ENCODE assay signal across 8 cellular contexts in genomic region chrX:56563231-56564116, GRCh38. TPM values are rescaled to one million over a fixed set of nuclear protein-coding genes. Genes with fewer than 3 reads are reported as not detected.
DNase-seq lines count a peak whose midpoint lies in the region; ATAC-seq and TF ChIP-seq lines count a peak whose summit lies in the region.

Gene UBQLN2, plus strand, starts transcription at chrX:56563627. Its CDS starts 247 bp downstream, at chrX:56563874.

- H3K27me3 ChIP-seq in left lung = no peaks in the 10 kb centered on the region

- H3K27ac ChIP-seq in coronary artery = peak within 1 kb of the TSS; percentile 81 to 97
- peak within 1 kb of the TSS; percentile 94 to 96 for H3K27ac ChIP-seq in left lung

- peaks cover 11% of the 10 kb centered on the region for H3K4me1 Mint-ChIP-seq in activated CD4-positive, alpha-beta T cell treated with anti-CD3 and anti-CD28 coated beads, Interleukin-2, amount 10 ng/mL, durations not matched to agents 24 days and 14 days

- no peaks in the 10 kb centered on the region for H3K9me3 ChIP-seq in left lung

- peak within 1 kb of the TSS; percentile 99 for H3K27ac Mint-ChIP-seq in activated CD4-positive, alpha-beta T cell treated with anti-CD3 and anti-CD28 coated beads, Interleukin-2, amount 10 ng/mL, durations not matched to agents 24 days and 14 days

- peak within 1 kb of the TSS; percentile 56 for H3K4me3 ChIP-seq in AG09309 (ENCODE audit: control insufficient read depth, low read depth, low read length)
- peak within 1 kb of the TSS; percentile 85 for H3K4me3 ChIP-seq in coronary artery
- peak within 1 kb of the TSS; percentile 33 to 59 for H3K4me3 ChIP-seq in left lung

- no peaks in the 10 kb centered on the region for H3K9me3 Mint-ChIP-seq in activated CD4-positive, alpha-beta T cell treated with anti-CD3 and anti-CD28 coated beads, Interleukin-2, amount 10 ng/mL, durations not matched to agents 24 days and 14 days

- intact Hi-C loops in activated CD4-positive, alpha-beta T cell treated with anti-CD3 and anti-CD28 coated beads, Interleukin-2, amount 10 ng/mL, durations not matched to agents 24 days and 14 days (cut with micrococcal nuclease) = loop anchor here (1.0 to 10.0 kb wide), 12 partner anchors 15 to 721 kb away; partner anchors contain the start of genes FAAH2, SPIN2B and SPIN3
- intact Hi-C loops in left lung (cut with DNase I) = no loop called here

- H3K36me3 ChIP-seq in left lung = no peaks in the 10 kb centered on the region

- TF ChIP-seq CTCF in AG09309 (IDR thresholded peaks at IDR 0.05; ENCODE audit: control insufficient read depth, insufficient read depth, low read depth, low read length, missing control alignments) (peak; percentile 33), coronary artery (IDR thresholded peaks at IDR 0.05) (no peak), left lung (IDR thresholded peaks at IDR 0.05) (no peak)

- peaks cover 27% of the 10 kb centered on the region for H3K36me3 Mint-ChIP-seq in activated CD4-positive, alpha-beta T cell treated with anti-CD3 and anti-CD28 coated beads, Interleukin-2, amount 10 ng/mL, durations not matched to agents 24 days and 14 days (ENCODE audit: low read depth)

- peak within 1 kb of the TSS; percentile 92 for H3K4me3 Mint-ChIP-seq in activated CD4-positive, alpha-beta T cell treated with anti-CD3 and anti-CD28 coated beads, Interleukin-2, amount 10 ng/mL, durations not matched to agents 24 days and 14 days

- peaks cover 0 to 24% of the 10 kb centered on the region in 2 donors for H3K4me1 ChIP-seq in left lung

- peak; percentile 78 for ATAC-seq in GM19023 (IDR thresholded peaks at IDR 0.05; ENCODE audit: unreplicated experiment)
- peak; percentile 69 for ATAC-seq in HG03342 (IDR thresholded peaks at IDR 0.05; ENCODE audit: unreplicated experiment)
- peak; percentile 96 for ATAC-seq in left lung

- no peaks in the 10 kb centered on the region for H3K27me3 Mint-ChIP-seq in activated CD4-positive, alpha-beta T cell treated with anti-CD3 and anti-CD28 coated beads, Interleukin-2, amount 10 ng/mL, durations not matched to agents 24 days and 14 days

- DNase-seq in AG09309 (ENCODE audit: low read depth) (peak; percentile 44), NCI-H510A treated with DMSO at 0.1 percent for 48 hours (lab: John Stamatoyannopoulos, UW) (peak; percentile 56), coronary artery (ENCODE audit: low spot score) (peak; percentile 78), left lung (peak; percentile 86 to 92)
- peak; percentile 92 for DNase-seq in activated CD4-positive, alpha-beta T cell treated with anti-CD3 and anti-CD28 coated beads, Interleukin-2, amount 10 ng/mL, durations not matched to agents 24 days and 14 days
- DNase-seq in stimulated activated CD4-positive, alpha-beta T cell treated with anti-CD3 and anti-CD28 coated beads, Interleukin-2, amount 100 ng/mL, for 48 hours = peak; percentile 62 to 66

RNA-seq across cellular contexts. Expression of gene UBQLN2, which starts in this region (rescaled TPM):
- 37.8 and 38.5 TPM in 2 replicates for total RNA-seq in activated CD4-positive, alpha-beta T cell treated with anti-CD3 and anti-CD28 coated beads, Interleukin-2, amount 10 ng/mL, durations not matched to agents 24 days and 14 days
- 10 to 100 TPM; 35.2 to 37.6 TPM for total RNA-seq in left lung

Comparison
In these comparisons a context has a peak if more than half of its experiments do, and no peak if none do; other contexts are left out.
1. Peak in every context shown above with its lines: DNase-seq, ATAC-seq, H3K4me3 ChIP-seq and H3K27ac ChIP-seq.